In genomic region chr17:49079840-49080663, GRCh38 we compare ENCODE assay signal across 1 cellular context.
TF ChIP-seq lines count a peak whose summit lies in the region.

No MANE protein-coding gene starts in this region.

TF ChIP-seq in HepG2, 621 proteins besides CTCF, POLR2A, EP300 and RAD21 (continued from another document and continues in another):
- TF ChIP-seq, protein P1, sequence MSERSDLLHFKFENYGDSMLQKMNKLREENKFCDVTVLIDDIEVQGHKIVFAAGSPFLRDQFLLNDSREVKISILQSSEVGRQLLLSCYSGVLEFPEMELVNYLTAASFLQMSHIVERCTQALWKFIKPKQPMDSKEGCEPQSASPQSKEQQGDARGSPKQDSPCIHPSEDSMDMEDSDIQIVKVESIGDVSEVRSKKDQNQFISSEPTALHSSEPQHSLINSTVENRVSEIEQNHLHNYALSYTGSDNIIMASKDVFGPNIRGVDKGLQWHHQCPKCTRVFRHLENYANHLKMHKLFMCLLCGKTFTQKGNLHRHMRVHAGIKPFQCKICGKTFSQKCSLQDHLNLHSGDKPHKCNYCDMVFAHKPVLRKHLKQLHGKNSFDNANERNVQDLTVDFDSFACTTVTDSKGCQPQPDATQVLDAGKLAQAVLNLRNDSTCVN (CRISPR knock-in tag; IDR thresholded peaks at IDR 0.05; ENCODE audit: borderline replicate concordance) = no peak
- no peak; the same call in 1 of the 2 replicates for TF ChIP-seq ZBTB1 (CRISPR knock-in tag; IDR thresholded peaks at IDR 0.05; ENCODE audit: borderline replicate concordance)
- no peak for TF ChIP-seq SMC3 (IDR thresholded peaks at IDR 0.05; ENCODE audit: low read length)
- TF ChIP-seq HNF4G (IDR thresholded peaks at IDR 0.05; ENCODE audit: borderline replicate concordance, low read depth, low read length) = peak; percentile 59; the same call in 1 of the 2 replicates
- TF ChIP-seq HNF4G (CRISPR knock-in tag; IDR thresholded peaks at IDR 0.05; ENCODE audit: borderline replicate concordance, low read depth) = no peak
- TF ChIP-seq GLMP (CRISPR knock-in tag; IDR thresholded peaks at IDR 0.05; ENCODE audit: borderline replicate concordance) = no peak
- TF ChIP-seq ZNF468 (CRISPR knock-in tag; IDR thresholded peaks at IDR 0.05) = no peak
- TF ChIP-seq SRSF4 (IDR thresholded peaks at IDR 0.05; ENCODE audit: low read depth, low read length, poor library complexity, severe bottlenecking) = no peak
- TF ChIP-seq FLYWCH1 (CRISPR knock-in tag; IDR thresholded peaks at IDR 0.05) = no peak
- 0 out of 2 replicates have a peak, but pooled peaks have one; percentile 4 for TF ChIP-seq RARA (CRISPR knock-in tag; IDR thresholded peaks at IDR 0.05)
- peak; percentile 61; the same call in 1 of the 2 replicates for TF ChIP-seq ZGPAT (CRISPR knock-in tag; IDR thresholded peaks at IDR 0.05)
- TF ChIP-seq ZBED4 (CRISPR knock-in tag; IDR thresholded peaks at IDR 0.05; ENCODE audit: borderline replicate concordance) = no peak; the same call in 1 of the 2 replicates
- TF ChIP-seq KMT2A (CRISPR knock-in tag; IDR thresholded peaks at IDR 0.05) = no peak
- TF ChIP-seq GABPB1 (CRISPR knock-in tag; IDR thresholded peaks at IDR 0.05) = no peak
- no peak for TF ChIP-seq CSRNP2 (CRISPR knock-in tag; conservative IDR thresholded peaks at IDR 0.05; ENCODE audit: low read depth)
- TF ChIP-seq NFYB (CRISPR knock-in tag; IDR thresholded peaks at IDR 0.05) = no peak
- no peak for TF ChIP-seq PRPF4 (IDR thresholded peaks at IDR 0.05; ENCODE audit: low read depth, low read length, poor library complexity, severe bottlenecking)
- TF ChIP-seq ONECUT2 (CRISPR knock-in tag; IDR thresholded peaks at IDR 0.05) = no peak
- TF ChIP-seq KAT2B (IDR thresholded peaks at IDR 0.05; ENCODE audit: borderline replicate concordance, low read depth, low read length) = no peak
- TF ChIP-seq MBNL3 (CRISPR knock-in tag; conservative IDR thresholded peaks at IDR 0.05) = no peak
- no peak for TF ChIP-seq HIVEP1 (CRISPR knock-in tag; IDR thresholded peaks at IDR 0.05)
- 0 out of 2 replicates have a peak, but pooled peaks have one; percentile 29 for TF ChIP-seq ZNF567 (CRISPR knock-in tag; IDR thresholded peaks at IDR 0.05; ENCODE audit: borderline replicate concordance)
- peak; percentile 44 for TF ChIP-seq POLR2AphosphoS5 (IDR thresholded peaks at IDR 0.05; ENCODE audit: low read depth, low read length)
- TF ChIP-seq ZFP41 (CRISPR knock-in tag; IDR thresholded peaks at IDR 0.05; ENCODE audit: borderline replicate concordance) = no peak
- no peak for TF ChIP-seq BCL6 (CRISPR knock-in tag; IDR thresholded peaks at IDR 0.05)
- no peak for TF ChIP-seq KLF9 (CRISPR knock-in tag; IDR thresholded peaks at IDR 0.05; ENCODE audit: low read depth)
- no peak for TF ChIP-seq ATF2 (CRISPR knock-in tag; IDR thresholded peaks at IDR 0.05)
- TF ChIP-seq ATF7-NPFF (CRISPR knock-in tag; IDR thresholded peaks at IDR 0.05; ENCODE audit: low read depth) = no peak
- TF ChIP-seq HOXA7 (CRISPR knock-in tag; IDR thresholded peaks at IDR 0.05) = no peak
- no peak for TF ChIP-seq RBM39 (IDR thresholded peaks at IDR 0.05; ENCODE audit: low read depth, low read length, poor library complexity, severe bottlenecking)
- TF ChIP-seq ZFY (CRISPR knock-in tag; IDR thresholded peaks at IDR 0.05) = peak; percentile 23; the same call in 1 of the 2 replicates
- peak; percentile 55; the same call in 1 of the 2 replicates for TF ChIP-seq ZNF790 (CRISPR knock-in tag; IDR thresholded peaks at IDR 0.05; ENCODE audit: borderline replicate concordance)
- TF ChIP-seq ARID2 (CRISPR knock-in tag; IDR thresholded peaks at IDR 0.05; ENCODE audit: borderline replicate concordance) = no peak
- TF ChIP-seq, protein P2, sequence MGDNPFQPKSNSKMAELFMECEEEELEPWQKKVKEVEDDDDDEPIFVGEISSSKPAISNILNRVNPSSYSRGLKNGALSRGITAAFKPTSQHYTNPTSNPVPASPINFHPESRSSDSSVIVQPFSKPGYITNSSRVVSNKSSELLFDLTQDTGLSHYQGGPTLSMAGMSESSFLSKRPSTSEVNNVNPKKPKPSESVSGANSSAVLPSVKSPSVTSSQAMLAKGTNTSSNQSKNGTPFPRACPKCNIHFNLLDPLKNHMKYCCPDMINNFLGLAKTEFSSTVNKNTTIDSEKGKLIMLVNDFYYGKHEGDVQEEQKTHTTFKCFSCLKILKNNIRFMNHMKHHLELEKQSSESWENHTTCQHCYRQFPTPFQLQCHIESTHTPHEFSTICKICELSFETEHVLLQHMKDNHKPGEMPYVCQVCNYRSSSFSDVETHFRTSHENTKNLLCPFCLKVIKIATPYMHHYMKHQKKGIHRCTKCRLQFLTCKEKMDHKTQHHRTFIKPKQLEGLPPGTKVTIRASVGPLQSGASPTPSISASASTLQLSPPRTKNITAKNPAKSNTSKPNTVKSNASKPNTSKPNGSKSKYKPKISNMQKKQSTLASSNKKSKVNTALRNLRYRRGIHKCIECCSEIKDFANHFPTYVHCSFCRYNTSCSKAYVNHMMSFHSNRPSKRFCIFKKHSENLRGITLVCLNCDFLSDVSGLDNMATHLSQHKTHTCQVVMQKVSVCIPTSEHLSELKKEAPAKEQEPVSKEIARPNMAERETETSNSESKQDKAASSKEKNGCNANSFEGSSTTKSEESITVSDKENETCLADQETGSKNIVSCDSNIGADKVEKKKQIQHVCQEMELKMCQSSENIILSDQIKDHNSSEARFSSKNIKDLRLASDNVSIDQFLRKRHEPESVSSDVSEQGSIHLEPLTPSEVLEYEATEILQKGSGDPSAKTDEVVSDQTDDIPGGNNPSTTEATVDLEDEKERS (CRISPR knock-in tag; IDR thresholded peaks at IDR 0.05) = no peak
- TF ChIP-seq, protein P3, sequence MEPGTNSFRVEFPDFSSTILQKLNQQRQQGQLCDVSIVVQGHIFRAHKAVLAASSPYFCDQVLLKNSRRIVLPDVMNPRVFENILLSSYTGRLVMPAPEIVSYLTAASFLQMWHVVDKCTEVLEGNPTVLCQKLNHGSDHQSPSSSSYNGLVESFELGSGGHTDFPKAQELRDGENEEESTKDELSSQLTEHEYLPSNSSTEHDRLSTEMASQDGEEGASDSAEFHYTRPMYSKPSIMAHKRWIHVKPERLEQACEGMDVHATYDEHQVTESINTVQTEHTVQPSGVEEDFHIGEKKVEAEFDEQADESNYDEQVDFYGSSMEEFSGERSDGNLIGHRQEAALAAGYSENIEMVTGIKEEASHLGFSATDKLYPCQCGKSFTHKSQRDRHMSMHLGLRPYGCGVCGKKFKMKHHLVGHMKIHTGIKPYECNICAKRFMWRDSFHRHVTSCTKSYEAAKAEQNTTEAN (CRISPR knock-in tag; conservative IDR thresholded peaks at IDR 0.05) = no peak
- no peak; the same call in none of the 2 replicates for TF ChIP-seq MED1 (CRISPR knock-in tag; IDR thresholded peaks at IDR 0.05)
- peak; percentile 46; the same call in 1 of the 2 replicates for TF ChIP-seq FOXA3 (CRISPR knock-in tag; IDR thresholded peaks at IDR 0.05)
- TF ChIP-seq KLF16 (CRISPR knock-in tag; IDR thresholded peaks at IDR 0.05) = no peak
- TF ChIP-seq NR1H2 (CRISPR knock-in tag; IDR thresholded peaks at IDR 0.05; ENCODE audit: borderline replicate concordance, low read depth) = no peak
- no peak for TF ChIP-seq STAT5B (CRISPR knock-in tag; IDR thresholded peaks at IDR 0.05)
- no peak for TF ChIP-seq ZNF180 (CRISPR knock-in tag; IDR thresholded peaks at IDR 0.05; ENCODE audit: borderline replicate concordance, low read depth)
- TF ChIP-seq HMG20A (CRISPR knock-in tag; IDR thresholded peaks at IDR 0.05; ENCODE audit: borderline replicate concordance) = no peak; the same call in 1 of the 2 replicates
- TF ChIP-seq SSRP1 (CRISPR knock-in tag; IDR thresholded peaks at IDR 0.05) = no peak
- TF ChIP-seq BRCA1 (CRISPR knock-in tag; IDR thresholded peaks at IDR 0.05) = no peak
- no peak for TF ChIP-seq ZNF34 (CRISPR knock-in tag; IDR thresholded peaks at IDR 0.05; ENCODE audit: borderline replicate concordance)
- TF ChIP-seq KAT8 (CRISPR knock-in tag; IDR thresholded peaks at IDR 0.05) = peak; percentile 48; the same call in 1 of the 2 replicates
- no peak for TF ChIP-seq GMEB1 (CRISPR knock-in tag; IDR thresholded peaks at IDR 0.05; ENCODE audit: borderline replicate concordance)
- TF ChIP-seq MYPOP (CRISPR knock-in tag; IDR thresholded peaks at IDR 0.05) = no peak
- peak; percentile 72; the same call in 1 of the 2 replicates for TF ChIP-seq NCOR1 (IDR thresholded peaks at IDR 0.05; ENCODE audit: borderline replicate concordance, low read length)
